In the genomic region with DNA sequence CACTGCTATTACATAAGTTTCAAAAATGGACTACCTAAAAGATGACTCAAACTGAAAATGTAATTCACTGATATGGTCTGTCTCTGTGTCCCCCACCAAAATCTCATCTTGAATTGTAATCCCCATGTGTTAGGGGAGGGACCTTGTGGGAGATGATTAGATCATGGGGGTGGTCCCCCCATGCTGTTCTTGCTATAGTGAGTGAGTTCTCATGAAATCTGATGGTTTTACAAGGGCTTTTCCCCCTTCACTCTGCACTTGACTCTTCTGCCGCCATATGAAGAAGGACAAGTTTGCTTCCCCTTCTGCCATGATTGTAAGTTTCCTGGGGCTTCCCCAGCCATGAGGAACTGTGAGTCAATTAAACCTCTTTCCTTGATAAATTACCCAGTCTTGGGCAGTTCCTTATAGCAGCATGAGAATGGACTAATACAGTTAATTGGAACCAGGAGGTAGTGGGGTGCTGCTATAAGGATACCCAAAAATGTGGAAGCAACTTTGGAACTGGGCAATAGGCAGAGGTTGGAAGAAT, we compare ENCODE assay signal across 31 cellular contexts.
"Had no signal": no experiment of that assay in that cellular context is flagged by ENCODE, and none has a peak within 500 bp of the region (broad histone marks: within the 10 kb centered on the region; RNA-seq: fewer than 3 reads in every experiment).

No MANE protein-coding gene starts in this region.

- H3K27ac Mint-ChIP-seq: activated CD4-positive, alpha-beta memory T cell treated with anti-CD3 and anti-CD28 coated beads for 36 hours; activated CD8-positive, alpha-beta memory T cell treated with anti-CD3 and anti-CD28 coated beads, Interleukin-2, amount 10 ng/mL, durations not matched to agents 7 days and 5 days; activated naive CD4-positive, alpha-beta T cell treated with anti-CD3 and anti-CD28 coated beads, Interleukin-2, amount 10 ng/mL, durations not matched to agents 7 days and 5 days; activated naive CD8-positive, alpha-beta T cell treated with anti-CD3 and anti-CD28 coated beads, Interleukin-2, amount 10 ng/mL, durations not matched to agents 7 days and 5 days; activated T-helper 1 cell treated with anti-CD3 and anti-CD28 coated beads, Interleukin-12 subunit alpha, Interleukin-12 subunit beta, Interleukin-2, Interleukin-4 antibody, amounts not matched to agents 30 ng/mL and 10 ng/mL and 1 ng/mL, durations not matched to agents 14 hours and 24 hours and 36 hours; WTC11 had no signal

- H3K36me3 Mint-ChIP-seq: brain had no signal

- ATAC-seq: activated CD8-positive, alpha-beta memory T cell treated with anti-CD3 and anti-CD28 coated beads, Interleukin-2, amount 10 ng/mL, durations not matched to agents 7 days and 5 days; activated CD8-positive, alpha-beta T cell treated with anti-CD3 and anti-CD28 coated beads, Interleukin-2, amount 10 ng/mL, durations not matched to agents 7 days and 5 days; effector memory CD8-positive, alpha-beta T cell; foreskin keratinocyte; gastrocnemius medialis; heart left ventricle; WTC11 had no signal

- H3K4me3 ChIP-seq: ascending aorta, breast epithelium, cardiac muscle cell, colonic mucosa, esophagus muscularis mucosa, gastrocnemius medialis, heart left ventricle had no signal

- H3K9me3 ChIP-seq: ascending aorta, colonic mucosa, esophagus muscularis mucosa, gastrocnemius medialis had no signal

- H3K27ac ChIP-seq: ascending aorta, cardiac muscle cell, colonic mucosa, esophagus muscularis mucosa, foreskin keratinocyte, gastrocnemius medialis, heart left ventricle had no signal

- DNase-seq: activated CD4-positive, alpha-beta memory T cell treated with anti-CD3 and anti-CD28 coated beads for 36 hours; activated CD4-positive, alpha-beta T cell treated with anti-CD3 and anti-CD28 coated beads for 1 hour; activated CD4-positive, alpha-beta T cell treated with anti-CD3 and anti-CD28 coated beads for 48 hours; activated CD4-positive, alpha-beta T cell treated with anti-CD3 and anti-CD28 coated beads, Interleukin-2, amount 50 U/mL, for 1 hour; activated CD8-positive, alpha-beta memory T cell treated with anti-CD3 and anti-CD28 coated beads, Interleukin-2, amount 10 ng/mL, durations not matched to agents 7 days and 5 days; activated CD8-positive, alpha-beta memory T cell treated with anti-CD3 and anti-CD28 coated beads, Interleukin-2, amount 50 U/mL, for 4 hours; activated CD8-positive, alpha-beta T cell treated with anti-CD3 and anti-CD28 coated beads, Interleukin-2, amount 10 ng/mL, durations not matched to agents 7 days and 5 days; activated gamma-delta T cell; activated naive CD4-positive, alpha-beta T cell; activated naive CD4-positive, alpha-beta T cell treated with anti-CD3 and anti-CD28 coated beads, Interleukin-2, amount 10 ng/mL, durations not matched to agents 7 days and 5 days; activated naive CD8-positive, alpha-beta T cell treated with anti-CD3 and anti-CD28 coated beads, Interleukin-2, amount 10 ng/mL, durations not matched to agents 7 days and 5 days; activated T-cell treated with anti-CD3 and anti-CD28 coated beads, Interleukin-2, amount 50 U/mL, for 1 hour; activated T-cell treated with anti-CD3 and anti-CD28 coated beads, Interleukin-2, amount 50 U/mL, for 48 hours; central memory CD4-positive, alpha-beta T cell; cerebellar nuclear complex; colonic mucosa; effector CD4-positive, alpha-beta T cell; effector memory CD8-positive, alpha-beta T cell; erythroblast; foreskin keratinocyte; gastrocnemius medialis; glutamatergic neuron; heart left ventricle; T-helper 2 cell had no signal

- H3K27me3 ChIP-seq: ascending aorta, breast epithelium, cardiac muscle cell, colonic mucosa, esophagus muscularis mucosa, gastrocnemius medialis had no signal

- H3K4me3 Mint-ChIP-seq: activated CD4-positive, alpha-beta memory T cell treated with anti-CD3 and anti-CD28 coated beads for 36 hours; activated CD8-positive, alpha-beta memory T cell treated with anti-CD3 and anti-CD28 coated beads, Interleukin-2, amount 10 ng/mL, durations not matched to agents 7 days and 5 days; activated CD8-positive, alpha-beta T cell treated with anti-CD3 and anti-CD28 coated beads, Interleukin-2, amount 10 ng/mL, durations not matched to agents 7 days and 5 days; activated naive CD4-positive, alpha-beta T cell treated with anti-CD3 and anti-CD28 coated beads, Interleukin-2, amount 10 ng/mL, durations not matched to agents 7 days and 5 days; activated naive CD8-positive, alpha-beta T cell treated with anti-CD3 and anti-CD28 coated beads, Interleukin-2, amount 10 ng/mL, durations not matched to agents 7 days and 5 days; activated T-helper 1 cell treated with anti-CD3 and anti-CD28 coated beads, Interleukin-12 subunit alpha, Interleukin-12 subunit beta, Interleukin-2, Interleukin-4 antibody, amounts not matched to agents 30 ng/mL and 10 ng/mL and 1 ng/mL, durations not matched to agents 14 hours and 24 hours and 36 hours; brain; effector memory CD8-positive, alpha-beta T cell; WTC11 had no signal

- H3K36me3 ChIP-seq: ascending aorta, breast epithelium, cardiac muscle cell, colonic mucosa, esophagus muscularis mucosa, gastrocnemius medialis, heart left ventricle had no signal

- H3K27me3 Mint-ChIP-seq: activated CD4-positive, alpha-beta memory T cell treated with anti-CD3 and anti-CD28 coated beads for 36 hours; effector memory CD8-positive, alpha-beta T cell had no signal

- H3K4me1 ChIP-seq: ascending aorta, breast epithelium, foreskin keratinocyte, gastrocnemius medialis had no signal
